In genomic region chr2:189327879-189328351, GRCh38 we compare ENCODE assay signal across 20 cellular contexts.
A peak's percentile ranks its signal among the peaks of the same experiment; 100 is the strongest.
DNase-seq lines count a peak whose midpoint lies in the region; ATAC-seq and TF ChIP-seq lines count a peak whose summit lies in the region.
"Had no signal": no experiment of that assay in that cellular context is flagged by ENCODE, and none has a peak within 500 bp of the region (broad histone marks: within the 10 kb centered on the region; RNA-seq: fewer than 3 reads in every experiment).

No MANE protein-coding gene starts in this region.

- POLR2A ChIA-PET in activated CD8-positive, alpha-beta T cell treated with anti-CD3 and anti-CD28 coated beads for 36 hours (lab: Charles Lee): no interaction called here

- peaks cover 43% of the 10 kb centered on the region for H3K4me1 Mint-ChIP-seq in osteocyte (ENCODE audit: unreplicated experiment)
- peaks cover 3% of the 10 kb centered on the region for H3K4me1 Mint-ChIP-seq in activated CD8-positive, alpha-beta T cell treated with anti-CD3 and anti-CD28 coated beads for 36 hours (ENCODE audit: low read depth)
- H3K4me1 Mint-ChIP-seq: neural crest cell had no signal

- intact Hi-C loops in activated CD8-positive, alpha-beta T cell treated with anti-CD3 and anti-CD28 coated beads for 36 hours (cut with micrococcal nuclease): no loop called here

- DNase-seq in EH (ENCODE audit: low read depth): peak; percentile 79
- peak; percentile 70 for DNase-seq in SK-N-MC (ENCODE audit: low read depth, low spot score)
- DNase-seq in dedifferentiated amniotic fluid mesenchymal stem cell (ENCODE audit: extremely low spot score): peak; percentile 72
- no peak for DNase-seq in osteocyte (ENCODE audit: extremely low spot score, unreplicated experiment)
- no peak for DNase-seq in GM19238 (ENCODE audit: insufficient read length, low spot score)
- DNase-seq in left lobe of liver (ENCODE audit: low spot score): no peak
- DNase-seq in stimulated activated CD4-positive, alpha-beta T cell treated with anti-CD3 and anti-CD28 coated beads, Interleukin-12 subunit alpha, Interleukin-12 subunit beta, amount 100 ng/mL, for 4 hours: no peak
- no peak for DNase-seq in activated CD8-positive, alpha-beta T cell treated with anti-CD3 and anti-CD28 coated beads for 36 hours
- DNase-seq: activated CD4-positive, alpha-beta T cell treated with anti-CD3 and anti-CD28 coated beads for 4 hours; activated effector memory CD4-positive, alpha-beta T cell treated with Interleukin-2 at 50 U/mL for 16 hours; BE2C; Caco-2; MV-4-11; NCI-H2029; NCI-H446 treated with DMSO at 0.1 percent for 48 hours; RPMI8226; spleen had no signal

- H3K36me3 Mint-ChIP-seq in osteocyte (ENCODE audit: unreplicated experiment): peaks cover 6% of the 10 kb centered on the region
- peaks cover 2% of the 10 kb centered on the region for H3K36me3 Mint-ChIP-seq in activated CD8-positive, alpha-beta T cell treated with anti-CD3 and anti-CD28 coated beads for 36 hours (ENCODE audit: low read depth)

- peaks cover 11% of the 10 kb centered on the region for H3K9me3 Mint-ChIP-seq in osteocyte (ENCODE audit: unreplicated experiment)
- H3K9me3 Mint-ChIP-seq in activated CD8-positive, alpha-beta T cell treated with anti-CD3 and anti-CD28 coated beads for 36 hours: peaks cover 9% of the 10 kb centered on the region
- H3K9me3 Mint-ChIP-seq: neural crest cell had no signal

- H3K4me3 ChIP-seq in SK-N-MC: peak overlapping the region; percentile 40
- H3K4me3 ChIP-seq: K562, spleen had no signal

- H3K27ac Mint-ChIP-seq in osteocyte (ENCODE audit: unreplicated experiment): peak overlapping the region; percentile 84
- H3K27ac Mint-ChIP-seq in activated CD8-positive, alpha-beta T cell treated with anti-CD3 and anti-CD28 coated beads for 36 hours: no peak overlapping the region
- H3K27ac Mint-ChIP-seq: mesothelial cell of epicardium had no signal

- CTCF ChIA-PET in activated CD8-positive, alpha-beta T cell treated with anti-CD3 and anti-CD28 coated beads for 36 hours (lab: Charles Lee): interaction anchor here (1.1 kb wide), 1 partner anchor 185 kb away, joined by 3 read pairs; no protein-coding TSS in a partner anchor

- H3K9me3 ChIP-seq in SK-N-MC (ENCODE audit: low read depth, low read length): no peaks in the 10 kb centered on the region
- H3K9me3 ChIP-seq: BE2C, Caco-2 had no signal

- no peak overlapping the region for H3K4me3 Mint-ChIP-seq in osteocyte (ENCODE audit: unreplicated experiment)
- H3K4me3 Mint-ChIP-seq in activated CD8-positive, alpha-beta T cell treated with anti-CD3 and anti-CD28 coated beads for 36 hours: no peak overlapping the region
- H3K4me3 Mint-ChIP-seq: mesothelial cell of epicardium, neural crest cell had no signal

- no peaks in the 10 kb centered on the region for H3K27me3 Mint-ChIP-seq in osteocyte (ENCODE audit: unreplicated experiment)
- H3K27me3 Mint-ChIP-seq in activated CD8-positive, alpha-beta T cell treated with anti-CD3 and anti-CD28 coated beads for 36 hours: no peaks in the 10 kb centered on the region

- no peak for ATAC-seq in left lobe of liver
- no peak for ATAC-seq in activated CD8-positive, alpha-beta T cell treated with anti-CD3 and anti-CD28 coated beads for 36 hours
- ATAC-seq: K562 had no signal

- H3K27ac ChIP-seq in SK-N-MC: peak overlapping the region; percentile 84
- H3K27ac ChIP-seq: spleen had no signal

- H3K36me3 ChIP-seq in SK-N-MC (ENCODE audit: insufficient read depth, low read length): no peaks in the 10 kb centered on the region
- H3K36me3 ChIP-seq: BE2C, spleen had no signal

- H3K9ac ChIP-seq in SK-N-MC (ENCODE audit: insufficient read length): no peak overlapping the region

- no peak for TF ChIP-seq CTCF in osteocyte (IDR thresholded peaks at IDR 0.05)
- no peak for TF ChIP-seq CTCF in activated CD8-positive, alpha-beta T cell treated with anti-CD3 and anti-CD28 coated beads for 36 hours (IDR thresholded peaks at IDR 0.05)

Comparison
In these comparisons a context has a peak if more than half of its experiments do, and no peak if none do; other contexts are left out.
1. DNase-seq: peak in EH (single experiment), SK-N-MC (single experiment) and dedifferentiated amniotic fluid mesenchymal stem cell (single experiment); none in osteocyte (single experiment), GM19238 (single experiment), left lobe of liver (single experiment), stimulated activated CD4-positive, alpha-beta T cell treated with anti-CD3 and anti-CD28 coated beads, Interleukin-12 subunit alpha, Interleukin-12 subunit beta, amount 100 ng/mL, for 4 hours (single experiment) and activated CD8-positive, alpha-beta T cell treated with anti-CD3 and anti-CD28 coated beads for 36 hours (single experiment).